13 cellular contexts compared by ENCODE assay signal in genomic region chr19:5406198-5406597, GRCh38. TPM values are rescaled to one million over a fixed set of nuclear protein-coding genes. Genes with fewer than 3 reads are reported as not detected.
"Had no signal": no experiment of that assay in that cellular context is flagged by ENCODE, and none has a peak within 500 bp of the region (broad histone marks: within the 10 kb centered on the region; RNA-seq: fewer than 3 reads in every experiment).

No MANE protein-coding gene starts in this region.

RNA-seq across cellular contexts. Expression of gene ZNRF4, which starts 49.0 kb away (rescaled TPM):
- total RNA-seq: stomach, subcutaneous adipose tissue, suprapubic skin, temporal lobe, thoracic aorta, tibial nerve, transverse colon, upper lobe of left lung, upper lobe of right lung, ureter, urinary bladder, uterus, vagina had no signal
